ENCODE assay signal across 9 cellular contexts in the genomic region with DNA sequence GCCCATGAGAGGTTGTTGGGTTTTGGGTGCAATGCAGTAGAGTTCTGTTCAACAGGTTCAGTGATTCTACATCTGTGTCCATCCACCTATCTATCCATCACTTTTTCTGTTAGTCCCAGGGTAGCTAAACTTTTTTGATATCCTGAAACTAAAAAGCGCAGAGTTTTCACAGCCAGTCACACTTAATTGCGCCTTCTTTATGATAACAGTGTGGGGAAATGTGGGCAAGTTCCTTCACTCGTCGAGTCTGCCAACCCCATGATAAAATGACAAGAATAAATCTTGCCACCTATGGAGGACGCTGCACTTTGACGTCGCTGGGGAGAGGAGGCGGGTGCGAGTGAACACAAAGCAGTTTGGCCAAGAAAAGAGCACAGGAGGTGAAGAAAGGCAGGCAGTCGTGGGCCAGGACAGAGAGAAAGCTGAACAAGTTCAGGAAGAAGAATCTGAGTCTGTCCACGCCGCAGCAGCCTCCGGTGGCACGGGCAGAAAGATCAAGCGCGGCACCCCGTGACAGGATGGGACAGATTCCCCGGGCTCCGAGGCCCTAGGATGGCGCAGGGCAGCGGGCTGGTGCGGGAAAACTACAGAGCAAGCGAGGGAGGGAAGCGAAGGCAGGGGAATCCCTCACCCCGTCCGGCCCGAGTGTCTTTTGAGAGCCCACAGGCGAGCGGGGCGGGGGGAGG. TPM values are rescaled to one million over a fixed set of nuclear protein-coding genes. Genes with fewer than 3 reads are reported as not detected.
A peak's percentile ranks its signal among the peaks of the same experiment; 100 is the strongest.
DNase-seq lines count a peak whose midpoint lies in the region; ATAC-seq and TF ChIP-seq lines count a peak whose summit lies in the region.
"Had no signal": no experiment of that assay in that cellular context is flagged by ENCODE, and none has a peak within 500 bp of the region (broad histone marks: within the 10 kb centered on the region; RNA-seq: fewer than 3 reads in every experiment).

No MANE protein-coding gene starts in this region.

- peak; percentile 1 for DNase-seq in NCI-H146 (lab: John Stamatoyannopoulos, UW)
- no peak for DNase-seq in NCI-H146 treated with DMSO at 0.1 percent for 48 hours (lab: John Stamatoyannopoulos, UW; ENCODE audit: unreplicated experiment)
- no peak for DNase-seq in neural crest cell (ENCODE audit: low read depth, low spot score)
- DNase-seq in head of caudate nucleus: no peak
- no peak for DNase-seq in NCI-H526 treated with DMSO at 0.1 percent for 48 hours (lab: John Stamatoyannopoulos, UW)

- ATAC-seq in HG03175 (IDR thresholded peaks at IDR 0.05; ENCODE audit: unreplicated experiment) (peak; percentile 30), GM19455 (IDR thresholded peaks at IDR 0.05; ENCODE audit: unreplicated experiment) (no peak)

- H3K27me3 Mint-ChIP-seq in brain (peaks cover 68% of the 10 kb centered on the region), neural crest cell (ENCODE audit: low read depth) (peaks cover 92% of the 10 kb centered on the region)

- TF ChIP-seq CTCF in brain (conservative IDR thresholded peaks at IDR 0.05) (no peak), neural crest cell (conservative IDR thresholded peaks at IDR 0.05) (no peak)

- H3K36me3 Mint-ChIP-seq in brain: peaks cover 5% of the 10 kb centered on the region
- peaks cover 3% of the 10 kb centered on the region for H3K36me3 Mint-ChIP-seq in neural crest cell (ENCODE audit: low read depth)

- H3K4me1 Mint-ChIP-seq in brain (peaks cover 55% of the 10 kb centered on the region), neural crest cell (peaks cover 59% of the 10 kb centered on the region)

- H3K4me3 Mint-ChIP-seq in brain: peak overlapping the region; percentile 74 to 85 (median 78)
- peak overlapping the region; percentile 87 for H3K4me3 Mint-ChIP-seq in neural crest cell

- peak overlapping the region in 2 of 5 experiments; percentile 79 to 86 for H3K27ac Mint-ChIP-seq in brain
- peak overlapping the region; percentile 3 for H3K27ac Mint-ChIP-seq in neural crest cell (ENCODE audit: unreplicated experiment)

- peaks cover 0 to 10% (median 0%) of the 10 kb centered on the region in 5 experiments for H3K9me3 Mint-ChIP-seq in brain
- no peaks in the 10 kb centered on the region for H3K9me3 Mint-ChIP-seq in neural crest cell

- intact Hi-C loops in head of caudate nucleus (cut with DNase I): no loop called here

RNA-seq across cellular contexts. Expression of a gene that starts 9.2 kb away (rescaled TPM):
- polyA plus RNA-seq in brain (ENCODE audit: insufficient read depth, low read depth, low replicate concordance): 1.2 TPM
- 33.7 and 34.1 TPM in 2 replicates for total RNA-seq in neural crest cell
- total RNA-seq: lung had no signal
- polyA plus RNA-seq: lung had no signal
